ENCODE assay signal across 19 cellular contexts in the genomic region with DNA sequence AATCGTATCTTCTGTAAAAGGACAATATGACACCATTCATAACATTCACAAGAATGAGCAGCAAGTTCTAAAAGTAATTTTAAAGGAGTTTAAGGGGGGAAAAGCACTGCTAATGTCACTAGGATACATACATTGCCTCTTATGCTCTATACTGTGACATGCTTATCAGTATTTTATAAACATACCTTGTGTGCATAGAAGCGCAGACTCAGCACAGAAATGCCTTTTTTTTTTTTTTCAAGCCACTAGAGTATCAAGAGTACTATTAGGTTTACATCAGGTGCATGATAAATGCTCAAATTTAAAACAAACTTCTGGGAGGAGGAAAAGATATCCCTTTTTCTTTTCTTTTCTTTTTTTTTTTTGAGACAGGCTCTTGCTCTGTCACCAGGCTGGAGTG. TPM values are rescaled to one million over a fixed set of nuclear protein-coding genes. Genes with fewer than 3 reads are reported as not detected.
"Had no signal": no experiment of that assay in that cellular context is flagged by ENCODE, and none has a peak within 500 bp of the region (broad histone marks: within the 10 kb centered on the region; RNA-seq: fewer than 3 reads in every experiment).

No MANE protein-coding gene starts in this region.

- DNase-seq: activated CD4-positive, alpha-beta memory T cell treated with anti-CD3 and anti-CD28 coated beads for 36 hours; activated gamma-delta T cell; activated naive CD8-positive, alpha-beta T cell treated with anti-CD3 and anti-CD28 coated beads, Interleukin-2, amount 10 ng/mL, durations not matched to agents 7 days and 5 days; activated T-cell treated with anti-CD3 and anti-CD28 coated beads, Interleukin-2, amount 50 U/mL, for 4 hours; anterior cingulate cortex; brain microvascular endothelial cell; effector memory CD4-positive, alpha-beta T cell; foreskin melanocyte; kidney glomerular epithelial cell; stimulated activated CD4-positive, alpha-beta T cell treated with anti-CD3 and anti-CD28 coated beads, Interleukin-1b, Interleukin-23, amount 100 ng/mL, for 48 hours; T-helper 1 cell; T1000; thyroid gland; uterus had no signal

- ATAC-seq: activated T-cell treated with anti-CD3 and anti-CD28 coated beads, Interleukin-2, amount 50 U/mL, for 4 hours had no signal

- H3K79me2 ChIP-seq: parathyroid adenoma had no signal

- H3K4me3 ChIP-seq: thyroid gland, uterus had no signal

- H3K9ac ChIP-seq: parathyroid adenoma had no signal

- H2AFZ ChIP-seq: parathyroid adenoma had no signal

- H3K4me3 Mint-ChIP-seq: activated CD4-positive, alpha-beta memory T cell treated with anti-CD3 and anti-CD28 coated beads for 36 hours; activated naive CD8-positive, alpha-beta T cell treated with anti-CD3 and anti-CD28 coated beads, Interleukin-2, amount 10 ng/mL, durations not matched to agents 7 days and 5 days; activated T-cell treated with anti-CD3 and anti-CD28 coated beads, Interleukin-2, amount 50 U/mL, for 4 hours; dendritic cell treated with granulocyte-macrophage colony-stimulating factor and Interleukin-4, amounts not matched to agents 40 ng/mL and 50 ng/mL, for 4 days; neural crest cell had no signal

- H3K27me3 Mint-ChIP-seq: activated CD4-positive, alpha-beta memory T cell treated with anti-CD3 and anti-CD28 coated beads for 36 hours; activated naive CD8-positive, alpha-beta T cell treated with anti-CD3 and anti-CD28 coated beads, Interleukin-2, amount 10 ng/mL, durations not matched to agents 7 days and 5 days; dendritic cell treated with granulocyte-macrophage colony-stimulating factor and Interleukin-4, amounts not matched to agents 40 ng/mL and 50 ng/mL, for 4 days had no signal

- H3K4me1 ChIP-seq: parathyroid adenoma, uterus had no signal

- H3K9me3 ChIP-seq: thyroid gland, uterus had no signal

- H3K27ac Mint-ChIP-seq: activated CD4-positive, alpha-beta memory T cell treated with anti-CD3 and anti-CD28 coated beads for 36 hours; activated naive CD8-positive, alpha-beta T cell treated with anti-CD3 and anti-CD28 coated beads, Interleukin-2, amount 10 ng/mL, durations not matched to agents 7 days and 5 days; dendritic cell treated with granulocyte-macrophage colony-stimulating factor and Interleukin-4, amounts not matched to agents 40 ng/mL and 50 ng/mL, for 4 days had no signal

- H3K36me3 ChIP-seq: uterus had no signal

- H3K9me3 Mint-ChIP-seq: activated CD4-positive, alpha-beta memory T cell treated with anti-CD3 and anti-CD28 coated beads for 36 hours; activated naive CD8-positive, alpha-beta T cell treated with anti-CD3 and anti-CD28 coated beads, Interleukin-2, amount 10 ng/mL, durations not matched to agents 7 days and 5 days; activated T-cell treated with anti-CD3 and anti-CD28 coated beads, Interleukin-2, amount 50 U/mL, for 4 hours; dendritic cell treated with granulocyte-macrophage colony-stimulating factor and Interleukin-4, amounts not matched to agents 40 ng/mL and 50 ng/mL, for 4 days; neural crest cell had no signal

- H3K27me3 ChIP-seq: brain microvascular endothelial cell, thyroid gland, uterus had no signal

- H3K27ac ChIP-seq: brain microvascular endothelial cell, epithelial cell of prostate, parathyroid adenoma, uterus had no signal

RNA-seq across cellular contexts. Expression of gene SLC39A5, which starts 27.0 kb away (rescaled TPM):
- total RNA-seq: fibroblast of lung, thyroid gland had no signal
- polyA plus RNA-seq: fibroblast of lung had no signal
